In genomic region chr2:161971532-161971931, GRCh38 we compare ENCODE assay signal across 22 cellular contexts.
"Had no signal": no experiment of that assay in that cellular context is flagged by ENCODE, and none has a peak within 500 bp of the region (broad histone marks: within the 10 kb centered on the region; RNA-seq: fewer than 3 reads in every experiment).

No MANE protein-coding gene starts in this region.

- ATAC-seq: activated naive CD4-positive, alpha-beta T cell treated with anti-CD3 and anti-CD28 coated beads, Interleukin-2, amount 50 U/mL, for 72 hours; body of pancreas had no signal

- H3K9me3 Mint-ChIP-seq: activated naive CD8-positive, alpha-beta T cell treated with anti-CD3 and anti-CD28 coated beads, Interleukin-2, amount 50 U/mL, for 24 hours had no signal

- H3K27ac Mint-ChIP-seq: activated naive CD4-positive, alpha-beta T cell treated with anti-CD3 and anti-CD28 coated beads, Interleukin-2, amount 50 U/mL, for 72 hours; activated naive CD8-positive, alpha-beta T cell treated with anti-CD3 and anti-CD28 coated beads, Interleukin-2, amount 50 U/mL, for 24 hours had no signal

- H3K4me3 Mint-ChIP-seq: activated CD8-positive, alpha-beta T cell treated with anti-CD3 and anti-CD28 coated beads for 36 hours; activated naive CD8-positive, alpha-beta T cell treated with anti-CD3 and anti-CD28 coated beads, Interleukin-2, amount 50 U/mL, for 24 hours had no signal

- DNase-seq: activated CD4-positive, CD25-positive, alpha-beta regulatory T cell; activated CD8-positive, alpha-beta memory T cell treated with anti-CD3 and anti-CD28 coated beads, Interleukin-2, amount 50 U/mL, for 48 hours; activated CD8-positive, alpha-beta T cell treated with anti-CD3 and anti-CD28 coated beads for 36 hours; activated effector memory CD4-positive, alpha-beta T cell treated with anti-CD3 and anti-CD28 coated beads, Interleukin-2, amount 50 U/mL, for 16 hours; activated naive CD4-positive, alpha-beta T cell treated with Interleukin-2 at 50 U/mL for 16 hours; activated naive CD8-positive, alpha-beta T cell treated with anti-CD3 and anti-CD28 coated beads, Interleukin-2, amount 50 U/mL, for 24 hours; activated T-cell treated with anti-CD3 and anti-CD28 coated beads, Interleukin-2, amount 50 U/mL, for 1 hour; amniotic stem cell; body of pancreas; central memory CD4-positive, alpha-beta T cell; Kasumi-1; NCI-H1105 treated with DMSO at 0.1 percent for 48 hours; NCI-H1436 treated with DMSO at 0.1 percent for 48 hours; NCI-H187; NCI-H2081; NCI-H510A treated with DMSO at 0.1 percent for 48 hours; NCI-H69; Peyer's patch; Right ventricle myocardium superior; SJCRH30; SK-N-SH had no signal

- H3K27me3 Mint-ChIP-seq: activated CD8-positive, alpha-beta T cell treated with anti-CD3 and anti-CD28 coated beads for 36 hours; activated naive CD8-positive, alpha-beta T cell treated with anti-CD3 and anti-CD28 coated beads, Interleukin-2, amount 50 U/mL, for 24 hours had no signal
